19 cellular contexts compared by ENCODE assay signal in genomic region chr4:127501103-127501502, GRCh38.
DNase-seq lines count a peak whose midpoint lies in the region; ATAC-seq, FAIRE-seq and TF ChIP-seq lines count a peak whose summit lies in the region.
"Had no signal": no experiment of that assay in that cellular context is flagged by ENCODE, and none has a peak within 500 bp of the region (broad histone marks: within the 10 kb centered on the region; RNA-seq: fewer than 3 reads in every experiment).

No MANE protein-coding gene starts in this region.

- H3K4me1 Mint-ChIP-seq in astrocyte (ENCODE audit: low read depth, unreplicated experiment) (peaks cover 12% of the 10 kb centered on the region), Calu3 (ENCODE audit: low read depth, unreplicated experiment) (no peaks in the 10 kb centered on the region)
- H3K4me1 Mint-ChIP-seq in activated naive CD4-positive, alpha-beta T cell treated with anti-CD3 and anti-CD28 coated beads, Interleukin-2, amount 10 ng/mL, durations not matched to agents 7 days and 5 days, result no peaks in the 10 kb centered on the region

- intact Hi-C loops in right cardiac atrium (cut with DNase I) (no loop called here), Calu3 (cut with micrococcal nuclease; ENCODE audit: unreplicated experiment) (no loop called here)

- H3K4me2 ChIP-seq in astrocyte (ENCODE audit: low read length), result peak overlapping the region; percentile 24

- H3K27ac ChIP-seq in ACC112 (ENCODE audit: low read depth, low read length), result peak overlapping the region; percentile 33
- no peak overlapping the region for H3K27ac ChIP-seq in astrocyte (ENCODE audit: low read depth, low read length)
- H3K27ac ChIP-seq in right cardiac atrium (ENCODE audit: low read length), result no peak overlapping the region
- H3K27ac ChIP-seq: neutrophil had no signal

- H3K27me3 ChIP-seq in ACC112 (ENCODE audit: insufficient read depth, low read length) (no peaks in the 10 kb centered on the region), astrocyte (ENCODE audit: insufficient read depth, low read length) (no peaks in the 10 kb centered on the region), right cardiac atrium (ENCODE audit: control insufficient read depth, insufficient read depth) (no peaks in the 10 kb centered on the region)
- H3K27me3 ChIP-seq: neutrophil had no signal

- no TSS peak for BruUV-seq in Calu3 (replicated peaks; lab: Mats Ljungman, UMichigan)

- no peak for TF ChIP-seq CTCF in astrocyte (IDR thresholded peaks at IDR 0.05; ENCODE audit: insufficient read depth, low read depth, low read length)
- TF ChIP-seq CTCF in Calu3 (IDR thresholded peaks at IDR 0.05; ENCODE audit: unreplicated experiment), result no peak

- no peaks in the 10 kb centered on the region for H3K9me3 ChIP-seq in astrocyte (ENCODE audit: insufficient read depth, low read depth, low read length)
- no peaks in the 10 kb centered on the region for H3K9me3 ChIP-seq in right cardiac atrium (ENCODE audit: control insufficient read depth, low read length)
- H3K9me3 ChIP-seq: Caco-2, neutrophil had no signal

- H3K27ac Mint-ChIP-seq in astrocyte (ENCODE audit: unreplicated experiment) (no peak overlapping the region), Calu3 (ENCODE audit: unreplicated experiment) (no peak overlapping the region)
- no peak overlapping the region for H3K27ac Mint-ChIP-seq in activated naive CD4-positive, alpha-beta T cell treated with anti-CD3 and anti-CD28 coated beads, Interleukin-2, amount 10 ng/mL, durations not matched to agents 7 days and 5 days
- H3K27ac Mint-ChIP-seq: IgD-negative memory B cell had no signal

- no peak overlapping the region for H3K9ac ChIP-seq in astrocyte (ENCODE audit: low read length)

- ATAC-seq in right cardiac atrium, result peak; percentile 50

- DNase-seq in LHCN-M2 (ENCODE audit: low read depth) (peak; percentile 54), astrocyte (ENCODE audit: low read depth) (peak; percentile 46), right cardiac atrium (peak in 1 of 3 donors; percentile 47), DMS 273 treated with DMSO at 0.1 percent for 48 hours (lab: John Stamatoyannopoulos, UW) (no peak), NCI-H2029 treated with DMSO at 0.1 percent for 48 hours (lab: John Stamatoyannopoulos, UW) (no peak), Calu3 (no peak)
- no peak for DNase-seq in activated naive CD4-positive, alpha-beta T cell treated with anti-CD3 and anti-CD28 coated beads, Interleukin-2, amount 10 ng/mL, durations not matched to agents 7 days and 5 days
- DNase-seq: activated CD8-positive, alpha-beta memory T cell treated with anti-CD3 and anti-CD28 coated beads for 24 hours; activated naive CD4-positive, alpha-beta T cell treated with Interleukin-2 at 50 U/mL for 16 hours; Caco-2; cerebellar nuclear complex; NCI-H1436; NCI-H446; RPMI8226; T-helper 9 cell had no signal

- H3K4me1 ChIP-seq in ACC112 (ENCODE audit: control insufficient read depth, insufficient read depth, low read length, unreplicated experiment) (peaks cover 26% of the 10 kb centered on the region), astrocyte (ENCODE audit: insufficient read depth, low read length) (peaks cover 19% of the 10 kb centered on the region), right cardiac atrium (ENCODE audit: control insufficient read depth, insufficient read depth, low read length) (no peaks in the 10 kb centered on the region)
- H3K4me1 ChIP-seq: Caco-2 had no signal

- H2AFZ ChIP-seq in ACC112 (ENCODE audit: low read length, unreplicated experiment), result peak overlapping the region; percentile 16
- H2AFZ ChIP-seq in astrocyte (ENCODE audit: low read depth, low read length), result peak overlapping the region; percentile 14

- H3K79me2 ChIP-seq in ACC112 (ENCODE audit: control insufficient read depth, insufficient read depth, low read length, unreplicated experiment), result no peaks in the 10 kb centered on the region
- H3K79me2 ChIP-seq in astrocyte (ENCODE audit: insufficient read depth, low read length), result no peaks in the 10 kb centered on the region

- H3K27me3 Mint-ChIP-seq in astrocyte (ENCODE audit: low read depth, unreplicated experiment) (no peaks in the 10 kb centered on the region), Calu3 (ENCODE audit: unreplicated experiment) (no peaks in the 10 kb centered on the region)
- H3K27me3 Mint-ChIP-seq in activated naive CD4-positive, alpha-beta T cell treated with anti-CD3 and anti-CD28 coated beads, Interleukin-2, amount 10 ng/mL, durations not matched to agents 7 days and 5 days, result no peaks in the 10 kb centered on the region

- FAIRE-seq in astrocyte (lab: Jason Lieb, UNC), result no peak
- FAIRE-seq: GM18507 had no signal

- no peaks in the 10 kb centered on the region for H3K36me3 ChIP-seq in ACC112 (ENCODE audit: insufficient read depth, low read length)
- no peaks in the 10 kb centered on the region for H3K36me3 ChIP-seq in astrocyte (ENCODE audit: insufficient read depth, low read length)
- H3K36me3 ChIP-seq: neutrophil had no signal

- H3K9me3 Mint-ChIP-seq in astrocyte (ENCODE audit: unreplicated experiment) (no peaks in the 10 kb centered on the region), Calu3 (ENCODE audit: low read depth, unreplicated experiment) (no peaks in the 10 kb centered on the region)
- peaks cover 2% of the 10 kb centered on the region for H3K9me3 Mint-ChIP-seq in activated naive CD4-positive, alpha-beta T cell treated with anti-CD3 and anti-CD28 coated beads, Interleukin-2, amount 10 ng/mL, durations not matched to agents 7 days and 5 days

- no peaks in the 10 kb centered on the region for H3K36me3 Mint-ChIP-seq in astrocyte (ENCODE audit: low read depth, unreplicated experiment)
- H3K36me3 Mint-ChIP-seq in activated naive CD4-positive, alpha-beta T cell treated with anti-CD3 and anti-CD28 coated beads, Interleukin-2, amount 10 ng/mL, durations not matched to agents 7 days and 5 days, result no peaks in the 10 kb centered on the region
- no peaks in the 10 kb centered on the region for H3K36me3 Mint-ChIP-seq in Calu3 (ENCODE audit: insufficient read depth, unreplicated experiment)
- H3K36me3 Mint-ChIP-seq: IgD-negative memory B cell had no signal

- H3K4me3 ChIP-seq in ACC112 (ENCODE audit: low read depth, low read length) (peak overlapping the region; percentile 58; the same call in 1 of the 2 replicates), astrocyte (ENCODE audit: insufficient read depth, low read depth, low read length) (no peak overlapping the region), right cardiac atrium (ENCODE audit: low read length) (no peak overlapping the region)

- H4K20me1 ChIP-seq in astrocyte (ENCODE audit: insufficient read depth, low read length), result no peaks in the 10 kb centered on the region

- CTCF ChIA-PET in activated naive CD4-positive, alpha-beta T cell treated with anti-CD3 and anti-CD28 coated beads, Interleukin-2, amount 10 ng/mL, durations not matched to agents 7 days and 5 days (lab: Charles Lee), result no interaction called here
- CTCF ChIA-PET in Calu3 (lab: Charles Lee), result no interaction called here

- no peak overlapping the region for H3K4me3 Mint-ChIP-seq in astrocyte (ENCODE audit: unreplicated experiment)
- no peak overlapping the region for H3K4me3 Mint-ChIP-seq in activated naive CD4-positive, alpha-beta T cell treated with anti-CD3 and anti-CD28 coated beads, Interleukin-2, amount 10 ng/mL, durations not matched to agents 7 days and 5 days
- H3K4me3 Mint-ChIP-seq in Calu3 (ENCODE audit: low read depth, unreplicated experiment), result no peak overlapping the region

Comparison
In these comparisons a context has a peak if more than half of its experiments do, and no peak if none do; other contexts are left out.
1. DNase-seq: peak in LHCN-M2 (single experiment) and astrocyte (single experiment); none in DMS 273 treated with DMSO at 0.1 percent for 48 hours (single experiment), NCI-H2029 treated with DMSO at 0.1 percent for 48 hours (single experiment), activated naive CD4-positive, alpha-beta T cell treated with anti-CD3 and anti-CD28 coated beads, Interleukin-2, amount 10 ng/mL, durations not matched to agents 7 days and 5 days (single experiment) and Calu3 (single experiment).